22 cellular contexts compared by ENCODE assay signal in the genomic region with DNA sequence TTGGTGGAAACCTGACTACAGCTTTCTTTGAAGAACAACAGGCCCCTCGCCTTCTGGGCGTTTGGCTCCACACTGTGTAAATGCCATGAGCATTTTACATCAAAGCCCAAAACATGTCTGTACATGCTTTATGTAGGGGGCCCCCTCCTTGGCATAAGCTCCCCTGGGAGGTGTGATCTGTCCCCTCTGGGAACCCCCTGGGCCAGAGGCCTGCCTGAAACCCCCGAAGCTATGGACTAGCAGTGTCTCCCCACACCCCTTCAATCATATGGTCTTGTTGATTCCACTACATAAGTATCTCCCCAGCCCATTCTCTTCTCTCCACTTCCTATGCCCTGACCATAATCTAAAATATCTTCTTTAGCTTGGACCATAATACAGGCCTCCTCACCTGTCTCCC.
DNase-seq lines count a peak whose midpoint lies in the region; TF ChIP-seq lines count a peak whose summit lies in the region.
"Had no signal": no experiment of that assay in that cellular context is flagged by ENCODE, and none has a peak within 500 bp of the region (broad histone marks: within the 10 kb centered on the region; RNA-seq: fewer than 3 reads in every experiment).

No MANE protein-coding gene starts in this region.

- TF ChIP-seq CTCF in GM06990 (IDR thresholded peaks at IDR 0.05; ENCODE audit: insufficient read depth, low read length, poor library complexity, severe bottlenecking): no peak
- no peak for TF ChIP-seq CTCF in GM12865 (IDR thresholded peaks at IDR 0.05; ENCODE audit: insufficient read depth, low read depth, low read length, missing control alignments)
- no peak for TF ChIP-seq CTCF in coronary artery (IDR thresholded peaks at IDR 0.05)

- no peak overlapping the region for H3K4me3 ChIP-seq in GM06990 (replicated peaks; ENCODE audit: low read depth, low read length)
- no peak overlapping the region for H3K4me3 ChIP-seq in GM12865 (ENCODE audit: low read depth, low read length)
- no peak overlapping the region for H3K4me3 ChIP-seq in coronary artery
- H3K4me3 ChIP-seq: BLaER1 had no signal

- DNase-seq in GM06990 (ENCODE audit: extremely low read depth, insufficient read length): peak; percentile 12
- peak; percentile 41 for DNase-seq in GM12865 (ENCODE audit: low read depth)
- DNase-seq in coronary artery (ENCODE audit: low spot score): peak; percentile 53
- DNase-seq in NCI-H1092 treated with DMSO at 0.1 percent for 48 hours (lab: John Stamatoyannopoulos, UW): no peak
- no peak for DNase-seq in NCI-H82 (lab: John Stamatoyannopoulos, UW)
- DNase-seq in NCI-H446 treated with DMSO at 0.1 percent for 48 hours (lab: John Stamatoyannopoulos, UW): no peak
- DNase-seq: 8988T; ACHN; BE2C; C1 segment of cervical spinal cord; CD4-positive, alpha-beta memory T cell; CD4-positive, CD25-positive, alpha-beta regulatory T cell; CD8-positive, alpha-beta memory T cell; COR-L47; DMS 273 treated with DMSO at 0.1 percent for 48 hours; DMS153; DMS53; DMS79; DND-41; EL; GDM1 had no signal

- no peak overlapping the region for H3K27ac ChIP-seq in coronary artery
- H3K27ac ChIP-seq: BLaER1 had no signal

- no peaks in the 10 kb centered on the region for H3K27me3 ChIP-seq in GM06990 (replicated peaks; ENCODE audit: control insufficient read depth, insufficient read depth, low read length)
- H3K27me3 ChIP-seq: BE2C, BLaER1 had no signal

- no peaks in the 10 kb centered on the region for H3K36me3 ChIP-seq in GM06990 (ENCODE audit: control insufficient read depth, insufficient read depth, low read length)
- H3K36me3 ChIP-seq: BE2C, BLaER1 had no signal

Comparison
In these comparisons a context has a peak if more than half of its experiments do, and no peak if none do; other contexts are left out.
1. DNase-seq: peak in GM06990 (single experiment), GM12865 (single experiment) and coronary artery (single experiment); none in NCI-H1092 treated with DMSO at 0.1 percent for 48 hours (single experiment), NCI-H82 (single experiment) and NCI-H446 treated with DMSO at 0.1 percent for 48 hours (single experiment).